1 cellular context compared by ENCODE assay signal in the genomic region with DNA sequence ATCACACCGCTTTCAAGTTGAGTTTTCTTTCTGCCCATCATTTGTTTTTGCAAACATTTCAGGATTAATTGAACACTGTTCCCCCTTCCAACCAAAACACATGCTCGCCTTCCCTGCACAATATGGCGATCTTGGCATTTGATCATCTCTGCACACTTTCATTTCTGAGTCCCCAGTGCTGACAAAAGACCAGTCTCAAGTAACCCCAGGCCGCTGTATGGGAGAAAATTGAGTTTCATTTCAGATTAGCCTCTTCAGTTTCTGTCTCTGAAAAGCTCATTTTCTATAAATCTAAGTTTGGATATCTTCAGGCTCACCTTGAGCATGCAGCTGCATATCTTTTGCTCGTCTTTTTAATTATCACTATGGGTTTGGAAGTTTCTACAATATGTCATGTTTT.
TF ChIP-seq lines count a peak whose summit lies in the region.

No MANE protein-coding gene starts in this region.

TF ChIP-seq in GM23338, 12 proteins besides CTCF, POLR2A, EP300 and RAD21 (continued from another document):
- TF ChIP-seq, protein P1, sequence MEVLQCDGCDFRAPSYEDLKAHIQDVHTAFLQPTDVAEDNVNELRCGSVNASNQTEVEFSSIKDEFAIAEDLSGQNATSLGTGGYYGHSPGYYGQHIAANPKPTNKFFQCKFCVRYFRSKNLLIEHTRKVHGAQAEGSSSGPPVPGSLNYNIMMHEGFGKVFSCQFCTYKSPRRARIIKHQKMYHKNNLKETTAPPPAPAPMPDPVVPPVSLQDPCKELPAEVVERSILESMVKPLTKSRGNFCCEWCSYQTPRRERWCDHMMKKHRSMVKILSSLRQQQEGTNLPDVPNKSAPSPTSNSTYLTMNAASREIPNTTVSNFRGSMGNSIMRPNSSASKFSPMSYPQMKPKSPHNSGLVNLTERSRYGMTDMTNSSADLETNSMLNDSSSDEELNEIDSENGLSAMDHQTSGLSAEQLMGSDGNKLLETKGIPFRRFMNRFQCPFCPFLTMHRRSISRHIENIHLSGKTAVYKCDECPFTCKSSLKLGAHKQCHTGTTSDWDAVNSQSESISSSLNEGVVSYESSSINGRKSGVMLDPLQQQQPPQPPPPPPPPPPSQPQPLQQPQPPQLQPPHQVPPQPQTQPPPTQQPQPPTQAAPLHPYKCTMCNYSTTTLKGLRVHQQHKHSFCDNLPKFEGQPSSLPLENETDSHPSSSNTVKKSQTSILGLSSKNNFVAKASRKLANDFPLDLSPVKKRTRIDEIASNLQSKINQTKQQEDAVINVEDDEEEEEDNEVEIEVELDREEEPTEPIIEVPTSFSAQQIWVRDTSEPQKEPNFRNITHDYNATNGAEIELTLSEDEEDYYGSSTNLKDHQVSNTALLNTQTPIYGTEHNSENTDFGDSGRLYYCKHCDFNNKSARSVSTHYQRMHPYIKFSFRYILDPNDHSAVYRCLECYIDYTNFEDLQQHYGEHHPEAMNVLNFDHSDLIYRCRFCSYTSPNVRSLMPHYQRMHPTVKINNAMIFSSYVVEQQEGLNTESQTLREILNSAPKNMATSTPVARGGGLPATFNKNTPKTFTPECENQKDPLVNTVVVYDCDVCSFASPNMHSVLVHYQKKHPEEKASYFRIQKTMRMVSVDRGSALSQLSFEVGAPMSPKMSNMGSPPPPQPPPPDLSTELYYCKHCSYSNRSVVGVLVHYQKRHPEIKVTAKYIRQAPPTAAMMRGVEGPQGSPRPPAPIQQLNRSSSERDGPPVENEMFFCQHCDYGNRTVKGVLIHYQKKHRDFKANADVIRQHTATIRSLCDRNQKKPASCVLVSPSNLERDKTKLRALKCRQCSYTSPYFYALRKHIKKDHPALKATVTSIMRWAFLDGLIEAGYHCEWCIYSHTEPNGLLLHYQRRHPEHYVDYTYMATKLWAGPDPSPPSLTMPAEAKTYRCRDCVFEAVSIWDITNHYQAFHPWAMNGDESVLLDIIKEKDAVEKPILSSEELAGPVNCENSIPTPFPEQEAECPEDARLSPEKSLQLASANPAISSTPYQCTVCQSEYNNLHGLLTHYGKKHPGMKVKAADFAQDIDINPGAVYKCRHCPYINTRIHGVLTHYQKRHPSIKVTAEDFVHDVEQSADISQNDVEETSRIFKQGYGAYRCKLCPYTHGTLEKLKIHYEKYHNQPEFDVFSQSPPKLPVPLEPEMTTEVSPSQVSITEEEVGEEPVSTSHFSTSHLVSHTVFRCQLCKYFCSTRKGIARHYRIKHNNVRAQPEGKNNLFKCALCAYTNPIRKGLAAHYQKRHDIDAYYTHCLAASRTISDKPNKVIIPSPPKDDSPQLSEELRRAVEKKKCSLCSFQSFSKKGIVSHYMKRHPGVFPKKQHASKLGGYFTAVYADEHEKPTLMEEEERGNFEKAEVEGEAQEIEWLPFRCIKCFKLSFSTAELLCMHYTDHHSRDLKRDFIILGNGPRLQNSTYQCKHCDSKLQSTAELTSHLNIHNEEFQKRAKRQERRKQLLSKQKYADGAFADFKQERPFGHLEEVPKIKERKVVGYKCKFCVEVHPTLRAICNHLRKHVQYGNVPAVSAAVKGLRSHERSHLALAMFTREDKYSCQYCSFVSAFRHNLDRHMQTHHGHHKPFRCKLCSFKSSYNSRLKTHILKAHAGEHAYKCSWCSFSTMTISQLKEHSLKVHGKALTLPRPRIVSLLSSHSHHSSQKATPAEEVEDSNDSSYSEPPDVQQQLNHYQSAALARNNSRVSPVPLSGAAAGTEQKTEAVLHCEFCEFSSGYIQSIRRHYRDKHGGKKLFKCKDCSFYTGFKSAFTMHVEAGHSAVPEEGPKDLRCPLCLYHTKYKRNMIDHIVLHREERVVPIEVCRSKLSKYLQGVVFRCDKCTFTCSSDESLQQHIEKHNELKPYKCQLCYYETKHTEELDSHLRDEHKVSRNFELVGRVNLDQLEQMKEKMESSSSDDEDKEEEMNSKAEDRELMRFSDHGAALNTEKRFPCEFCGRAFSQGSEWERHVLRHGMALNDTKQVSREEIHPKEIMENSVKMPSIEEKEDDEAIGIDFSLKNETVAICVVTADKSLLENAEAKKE (CRISPR knock-in tag; IDR thresholded peaks at IDR 0.05), result no peak
- TF ChIP-seq EZH2 (IDR thresholded peaks at IDR 0.05; ENCODE audit: low read depth, unreplicated experiment) (no peak), STAT1 (IDR thresholded peaks at IDR 0.05; ENCODE audit: unreplicated experiment) (no peak), CREB1 (CRISPR knock-in tag; IDR thresholded peaks at IDR 0.05; ENCODE audit: low read depth) (no peak), POLR2AphosphoS5 (IDR thresholded peaks at IDR 0.05; ENCODE audit: low read depth) (no peak), NANOG (IDR thresholded peaks at IDR 0.05; ENCODE audit: borderline replicate concordance) (no peak), JUNB (IDR thresholded peaks at IDR 0.05; ENCODE audit: unreplicated experiment) (no peak), ZNF331 (CRISPR knock-in tag; IDR thresholded peaks at IDR 0.05; ENCODE audit: low read depth) (no peak), EZH2phosphoT487 (IDR thresholded peaks at IDR 0.05; ENCODE audit: unreplicated experiment) (no peak)
- TF ChIP-seq, protein P2, sequence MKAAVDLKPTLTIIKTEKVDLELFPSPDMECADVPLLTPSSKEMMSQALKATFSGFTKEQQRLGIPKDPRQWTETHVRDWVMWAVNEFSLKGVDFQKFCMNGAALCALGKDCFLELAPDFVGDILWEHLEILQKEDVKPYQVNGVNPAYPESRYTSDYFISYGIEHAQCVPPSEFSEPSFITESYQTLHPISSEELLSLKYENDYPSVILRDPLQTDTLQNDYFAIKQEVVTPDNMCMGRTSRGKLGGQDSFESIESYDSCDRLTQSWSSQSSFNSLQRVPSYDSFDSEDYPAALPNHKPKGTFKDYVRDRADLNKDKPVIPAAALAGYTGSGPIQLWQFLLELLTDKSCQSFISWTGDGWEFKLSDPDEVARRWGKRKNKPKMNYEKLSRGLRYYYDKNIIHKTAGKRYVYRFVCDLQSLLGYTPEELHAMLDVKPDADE (IDR thresholded peaks at IDR 0.05), result no peak
- TF ChIP-seq, protein P3, sequence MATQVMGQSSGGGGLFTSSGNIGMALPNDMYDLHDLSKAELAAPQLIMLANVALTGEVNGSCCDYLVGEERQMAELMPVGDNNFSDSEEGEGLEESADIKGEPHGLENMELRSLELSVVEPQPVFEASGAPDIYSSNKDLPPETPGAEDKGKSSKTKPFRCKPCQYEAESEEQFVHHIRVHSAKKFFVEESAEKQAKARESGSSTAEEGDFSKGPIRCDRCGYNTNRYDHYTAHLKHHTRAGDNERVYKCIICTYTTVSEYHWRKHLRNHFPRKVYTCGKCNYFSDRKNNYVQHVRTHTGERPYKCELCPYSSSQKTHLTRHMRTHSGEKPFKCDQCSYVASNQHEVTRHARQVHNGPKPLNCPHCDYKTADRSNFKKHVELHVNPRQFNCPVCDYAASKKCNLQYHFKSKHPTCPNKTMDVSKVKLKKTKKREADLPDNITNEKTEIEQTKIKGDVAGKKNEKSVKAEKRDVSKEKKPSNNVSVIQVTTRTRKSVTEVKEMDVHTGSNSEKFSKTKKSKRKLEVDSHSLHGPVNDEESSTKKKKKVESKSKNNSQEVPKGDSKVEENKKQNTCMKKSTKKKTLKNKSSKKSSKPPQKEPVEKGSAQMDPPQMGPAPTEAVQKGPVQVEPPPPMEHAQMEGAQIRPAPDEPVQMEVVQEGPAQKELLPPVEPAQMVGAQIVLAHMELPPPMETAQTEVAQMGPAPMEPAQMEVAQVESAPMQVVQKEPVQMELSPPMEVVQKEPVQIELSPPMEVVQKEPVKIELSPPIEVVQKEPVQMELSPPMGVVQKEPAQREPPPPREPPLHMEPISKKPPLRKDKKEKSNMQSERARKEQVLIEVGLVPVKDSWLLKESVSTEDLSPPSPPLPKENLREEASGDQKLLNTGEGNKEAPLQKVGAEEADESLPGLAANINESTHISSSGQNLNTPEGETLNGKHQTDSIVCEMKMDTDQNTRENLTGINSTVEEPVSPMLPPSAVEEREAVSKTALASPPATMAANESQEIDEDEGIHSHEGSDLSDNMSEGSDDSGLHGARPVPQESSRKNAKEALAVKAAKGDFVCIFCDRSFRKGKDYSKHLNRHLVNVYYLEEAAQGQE (IDR thresholded peaks at IDR 0.05; ENCODE audit: unreplicated experiment), result no peak
